Comparison of ENCODE assay signal across 27 cellular contexts in genomic region chr4:82705169-82705568, GRCh38.
"Had no signal": no experiment of that assay in that cellular context is flagged by ENCODE, and none has a peak within 500 bp of the region (broad histone marks: within the 10 kb centered on the region; RNA-seq: fewer than 3 reads in every experiment).

No MANE protein-coding gene starts in this region.

- DNase-seq: activated CD4-positive, alpha-beta memory T cell treated with anti-CD3 and anti-CD28 coated beads, Interleukin-2, amount 10 ng/mL, durations not matched to agents 7 days and 5 days; activated CD4-positive, alpha-beta T cell treated with anti-CD3 and anti-CD28 coated beads for 36 hours; activated CD4-positive, alpha-beta T cell treated with anti-CD3 and anti-CD28 coated beads, Interleukin-2, amount 50 U/mL, for 1 hour; activated CD8-positive, alpha-beta memory T cell treated with anti-CD3 and anti-CD28 coated beads, Interleukin-2, amount 50 U/mL, for 4 hours; activated gamma-delta T cell treated with Interleukin-2 at 50 U/mL for 16 hours; activated naive CD4-positive, alpha-beta T cell treated with anti-CD3 and anti-CD28 coated beads, Interleukin-2, amount 10 ng/mL, durations not matched to agents 7 days and 5 days; activated naive CD8-positive, alpha-beta T cell treated with anti-CD3 and anti-CD28 coated beads for 36 hours; activated T-cell treated with anti-CD3 and anti-CD28 coated beads, Interleukin-2, amount 50 U/mL, for 72 hours; aorta; Kasumi-1; NCI-H1930; NCI-H2171; NCI-H2227 treated with DMSO at 0.1 percent for 48 hours; NCI-H446 treated with DMSO at 0.1 percent for 48 hours; NCI-H526; NCI-H82; NK-92 treated with Interleukin-12 subunit alpha and Interleukin-12 subunit beta, amount 100 ng/mL, for 24 hours; Peyer's patch; Right ventricle myocardium superior; SJCRH30; SK-N-SH; T-helper 1 cell; WERI-Rb-1 had no signal

- H3K9me3 ChIP-seq: breast epithelium, Peyer's patch, SJCRH30, SK-N-SH had no signal

- H3K36me3 ChIP-seq: breast epithelium, Peyer's patch had no signal

- H3K4me1 Mint-ChIP-seq: activated CD4-positive, alpha-beta memory T cell treated with anti-CD3 and anti-CD28 coated beads, Interleukin-2, amount 10 ng/mL, durations not matched to agents 7 days and 5 days; activated CD4-positive, alpha-beta T cell treated with anti-CD3 and anti-CD28 coated beads for 36 hours; activated naive CD4-positive, alpha-beta T cell treated with anti-CD3 and anti-CD28 coated beads, Interleukin-2, amount 10 ng/mL, durations not matched to agents 7 days and 5 days; activated naive CD8-positive, alpha-beta T cell treated with anti-CD3 and anti-CD28 coated beads for 36 hours had no signal

- ATAC-seq: activated CD4-positive, alpha-beta T cell treated with anti-CD3 and anti-CD28 coated beads for 36 hours; activated T-cell treated with anti-CD3 and anti-CD28 coated beads, Interleukin-2, amount 50 U/mL, for 72 hours; K562 had no signal

- H3K27ac Mint-ChIP-seq: activated CD4-positive, alpha-beta memory T cell treated with anti-CD3 and anti-CD28 coated beads, Interleukin-2, amount 10 ng/mL, durations not matched to agents 7 days and 5 days; activated CD4-positive, alpha-beta T cell treated with anti-CD3 and anti-CD28 coated beads for 36 hours; activated naive CD4-positive, alpha-beta T cell treated with anti-CD3 and anti-CD28 coated beads, Interleukin-2, amount 10 ng/mL, durations not matched to agents 7 days and 5 days; activated naive CD8-positive, alpha-beta T cell treated with anti-CD3 and anti-CD28 coated beads for 36 hours; activated T-cell treated with anti-CD3 and anti-CD28 coated beads, Interleukin-2, amount 50 U/mL, for 72 hours; activated T-helper 2 cell treated with anti-CD3 and anti-CD28 coated beads, Interferon-gamma antibody, Interleukin-2, Interleukin-4, amounts not matched to agents 10 μg/mL and 5 μg/mL and 100 μg/mL, durations not matched to agents 14 hours and 24 hours and 36 hours had no signal

- H3K27me3 ChIP-seq: breast epithelium, Peyer's patch, SJCRH30 had no signal

- FAIRE-seq: K562 had no signal

- H3K4me3 Mint-ChIP-seq: activated CD4-positive, alpha-beta memory T cell treated with anti-CD3 and anti-CD28 coated beads, Interleukin-2, amount 10 ng/mL, durations not matched to agents 7 days and 5 days; activated CD4-positive, alpha-beta T cell treated with anti-CD3 and anti-CD28 coated beads for 36 hours; activated naive CD4-positive, alpha-beta T cell treated with anti-CD3 and anti-CD28 coated beads, Interleukin-2, amount 10 ng/mL, durations not matched to agents 7 days and 5 days; activated naive CD8-positive, alpha-beta T cell treated with anti-CD3 and anti-CD28 coated beads for 36 hours; activated T-cell treated with anti-CD3 and anti-CD28 coated beads, Interleukin-2, amount 50 U/mL, for 72 hours had no signal

- H3K27me3 Mint-ChIP-seq: activated CD4-positive, alpha-beta T cell treated with anti-CD3 and anti-CD28 coated beads for 36 hours had no signal

- H3K27ac ChIP-seq: Peyer's patch, RWPE1, SJCRH30, WERI-Rb-1 had no signal

- H3K9me3 Mint-ChIP-seq: activated CD4-positive, alpha-beta memory T cell treated with anti-CD3 and anti-CD28 coated beads, Interleukin-2, amount 10 ng/mL, durations not matched to agents 7 days and 5 days; activated naive CD4-positive, alpha-beta T cell treated with anti-CD3 and anti-CD28 coated beads, Interleukin-2, amount 10 ng/mL, durations not matched to agents 7 days and 5 days; activated naive CD8-positive, alpha-beta T cell treated with anti-CD3 and anti-CD28 coated beads for 36 hours; activated T-cell treated with anti-CD3 and anti-CD28 coated beads, Interleukin-2, amount 50 U/mL, for 72 hours; activated T-helper 2 cell treated with anti-CD3 and anti-CD28 coated beads, Interferon-gamma antibody, Interleukin-2, Interleukin-4, amounts not matched to agents 10 μg/mL and 5 μg/mL and 100 μg/mL, durations not matched to agents 14 hours and 24 hours and 36 hours had no signal

- H3K4me1 ChIP-seq: breast epithelium, Peyer's patch, SJCRH30 had no signal

- H3K36me3 Mint-ChIP-seq: activated naive CD4-positive, alpha-beta T cell treated with anti-CD3 and anti-CD28 coated beads, Interleukin-2, amount 10 ng/mL, durations not matched to agents 7 days and 5 days; activated naive CD8-positive, alpha-beta T cell treated with anti-CD3 and anti-CD28 coated beads for 36 hours had no signal

- H3K4me3 ChIP-seq: breast epithelium, K562, Peyer's patch, SJCRH30 had no signal
